ENCODE assay signal across 8 cellular contexts in genomic region chr11:62542111-62542745, GRCh38. TPM values are rescaled to one million over a fixed set of nuclear protein-coding genes. Genes with fewer than 3 reads are reported as not detected.
DNase-seq lines count a peak whose midpoint lies in the region; ATAC-seq, FAIRE-seq and TF ChIP-seq lines count a peak whose summit lies in the region.

No MANE protein-coding gene starts in this region.

- H3K36me3 ChIP-seq in ACC112 (ENCODE audit: insufficient read depth, low read length) = 0 out of 2 replicates have a peak, but pooled peaks cover 3% of the 10 kb centered on the region
- no peaks in the 10 kb centered on the region for H3K36me3 ChIP-seq in GM12878 (ENCODE audit: control insufficient read depth in 2 of 2, insufficient read depth in 2 of 2, low read length in 1 of 2)
- H3K36me3 ChIP-seq in mucosa of descending colon (ENCODE audit: low read depth) = no peaks in the 10 kb centered on the region

- no peak overlapping the region for H3K27ac Mint-ChIP-seq in glutamatergic neuron (ENCODE audit: unreplicated experiment)

- CTCF ChIA-PET in GM12878 (lab: Yijun Ruan, JAX) = interaction anchor here (0.6 to 9.0 kb wide), 38 partner anchors 8 to 460 kb away, joined by 3 to 280 read pairs (median 6); partner anchors contain the start of genes EEF1G, MTA2, SCGB1A1 and TAF6L

- no peaks in the 10 kb centered on the region; the same call in 1 of the 2 replicates for H4K20me1 ChIP-seq in GM12878 (ENCODE audit: control insufficient read depth, insufficient read depth)

- H3K27me3 ChIP-seq in ACC112 (ENCODE audit: insufficient read depth, low read length) (no peaks in the 10 kb centered on the region), GM12878 (replicated peaks in 1 of 2; ENCODE audit: control insufficient read depth in 2 of 2, insufficient read depth in 2 of 2, low read length in 1 of 2) (no peaks in the 10 kb centered on the region; a peak in 1 of 4 replicates)

- TF ChIP-seq CTCF in GM12878 (IDR thresholded peaks at IDR 0.05 in 2 of 3, conservative IDR thresholded peaks at IDR 0.05 in 1 of 3; ENCODE audit: control insufficient read depth in 2 of 3, extremely low read depth in 1 of 3, insufficient read depth in 1 of 3, low read depth in 3 of 3, low read length in 3 of 3) (no peak), mucosa of descending colon (IDR thresholded peaks at IDR 0.05) (no peak), glutamatergic neuron (IDR thresholded peaks at IDR 0.05; ENCODE audit: partially characterized antibody, unreplicated experiment) (no peak)

- SMC1A ChIA-PET in GM12878 (lab: Charles Lee; ENCODE audit: uncharacterized antibody, unreplicated experiment) = interaction anchor here (0.8 to 7.0 kb wide), 26 partner anchors 14 to 163 kb away, joined by 3 to 212 read pairs (median 4); partner anchors contain the start of genes C11orf98, CSKMT, EEF1G and SCGB1A1

- H3K9me3 Mint-ChIP-seq in glutamatergic neuron (ENCODE audit: unreplicated experiment) = peaks cover 5% of the 10 kb centered on the region

- H3K27ac ChIP-seq in ACC112 (ENCODE audit: low read depth, low read length) = peak overlapping the region; percentile 74
- peak overlapping the region; percentile 95 for H3K27ac ChIP-seq in GM12878 (ENCODE audit: control insufficient read depth, insufficient read depth)

- no peak overlapping the region for H3K4me3 Mint-ChIP-seq in glutamatergic neuron (ENCODE audit: unreplicated experiment)

- no peak overlapping the region for H2AFZ ChIP-seq in ACC112 (ENCODE audit: low read length, unreplicated experiment)
- H2AFZ ChIP-seq in GM12878 (ENCODE audit: control insufficient read depth, low read depth, low read length) = peak overlapping the region; percentile 53

- TF ChIP-seq EP300 in GM12878 (IDR thresholded peaks at IDR 0.05; ENCODE audit: borderline replicate concordance in 1 of 2, control insufficient read depth in 1 of 2, low read depth in 2 of 2, low read length in 2 of 2) = no peak

- DNase-seq in HT-29 (ENCODE audit: low spot score) = peak; percentile 76
- DNase-seq in GM12878 (ENCODE audit: low read depth, low spot score) = no peak
- peak; percentile 69 to 85 (median 81) for DNase-seq in mucosa of descending colon
- DNase-seq in NCI-H1694 (lab: John Stamatoyannopoulos, UW) = no peak
- DNase-seq in glutamatergic neuron = no peak
- DNase-seq in nucleus accumbens (lab: John Stamatoyannopoulos, UW) = no peak

- H3K4me1 Mint-ChIP-seq in glutamatergic neuron (ENCODE audit: low read depth, unreplicated experiment) = peaks cover 16% of the 10 kb centered on the region

- H3K4me3 ChIP-seq in ACC112 (ENCODE audit: low read depth, low read length) (peak overlapping the region; percentile 97), GM12878 (peak overlapping the region; percentile 51; the same call in 1 of the 2 replicates), mucosa of descending colon (no peak overlapping the region)

- POLR2A ChIA-PET in GM12878 (lab: Charles Lee) = interaction anchor here (0.5 to 10.3 kb wide), 15 partner anchors 14 to 314 kb away, joined by 3 to 188 read pairs (median 4); partner anchors contain the start of genes B3GAT3, EEF1G, INTS5 and TUT1

- in situ Hi-C loops in GM12878 (cut with MboI) = no loop called here

- TF ChIP-seq RAD21 in GM12878 (IDR thresholded peaks at IDR 0.05; ENCODE audit: insufficient read depth, low read depth, low read length) = no peak

- TF ChIP-seq POLR2A in GM12878 (IDR thresholded peaks at IDR 0.05; ENCODE audit: low read depth, low read length) = no peak

- BruUV-seq in GM12878 (replicated peaks; lab: Mats Ljungman, UMichigan) = no TSS peak

- H3K9me3 ChIP-seq in GM12878 (replicated peaks; ENCODE audit: control insufficient read depth, insufficient read depth, low read length) = no peaks in the 10 kb centered on the region
- H3K9me3 ChIP-seq in mucosa of descending colon = no peaks in the 10 kb centered on the region

- no peak for FAIRE-seq in GM12878 (lab: Jason Lieb, UNC)

- H3K4me1 ChIP-seq in ACC112 (ENCODE audit: control insufficient read depth, insufficient read depth, low read length, unreplicated experiment) = peaks cover 48% of the 10 kb centered on the region
- peaks cover 77% of the 10 kb centered on the region for H3K4me1 ChIP-seq in GM12878 (ENCODE audit: control insufficient read depth, insufficient read depth, low read length)
- H3K4me1 ChIP-seq in mucosa of descending colon (ENCODE audit: low read depth) = peaks cover 69% of the 10 kb centered on the region

- H3K27me3 Mint-ChIP-seq in glutamatergic neuron (ENCODE audit: unreplicated experiment) = peaks cover 15% of the 10 kb centered on the region

- H3K79me2 ChIP-seq in ACC112 (ENCODE audit: control insufficient read depth, insufficient read depth, low read length, unreplicated experiment) = peaks cover 96% of the 10 kb centered on the region
- peaks cover 76% of the 10 kb centered on the region for H3K79me2 ChIP-seq in GM12878 (ENCODE audit: control insufficient read depth, insufficient read depth, low read length)

- H3K4me2 ChIP-seq in GM12878 (ENCODE audit: control insufficient read depth, insufficient read depth) = peak overlapping the region; percentile 97

- 18% methylated on average over 5 of the region's 6 CpGs for WGBS in GM12878 (ENCODE audit: insufficient coverage, insufficient replicate concordance, low lambda C conversion rate, missing lambda C conversion rate)

- intact Hi-C loops in GM12878 (cut with micrococcal nuclease; ENCODE audit: unreplicated experiment) (loop anchor here (5.0 kb wide), 1 partner anchor 100 kb away; no protein-coding TSS in a partner anchor), mucosa of descending colon (cut with DNase I, micrococcal nuclease) (loop anchor here (5.0 to 10.0 kb wide), 4 partner anchors 35 to 147 kb away; no protein-coding TSS in a partner anchor)

- no peaks in the 10 kb centered on the region for H3K36me3 Mint-ChIP-seq in glutamatergic neuron (ENCODE audit: unreplicated experiment)

- ATAC-seq in GM12878 = no peak
- peak; percentile 34 for ATAC-seq in mucosa of descending colon
- ATAC-seq in GM19324 (IDR thresholded peaks at IDR 0.05; ENCODE audit: low FRiP score, unreplicated experiment) = no peak

- peak overlapping the region; percentile 51 for H3K9ac ChIP-seq in GM12878 (ENCODE audit: control insufficient read depth, insufficient read depth, low read length)

- RAD21 ChIA-PET in GM12878 (lab: Charles Lee; ENCODE audit: unreplicated experiment) = interaction anchor here (0.6 to 9.1 kb wide), 24 partner anchors 14 to 1780 kb away, joined by 3 to 313 read pairs (median 8); partner anchors contain the start of genes C11orf98, CSKMT, EEF1G and LBHD1

RNA-seq across cellular contexts. Expression of gene AHNAK, which starts 4.4 kb away (rescaled TPM):
- total RNA-seq in HT-29 (2014; rRNA removed; shearing (Covaris generic)) = 281 and 282 TPM in 2 replicates
- total RNA-seq in GM12878 (2013; cell fraction: nucleolus; rRNA removed) = 162 and 186 TPM in 2 replicates
- 44.4 and 46.6 TPM in 2 replicates for total RNA-seq in GM12878 (2014; rRNA removed)
- 43.5 and 49.6 TPM in 2 replicates for total RNA-seq in GM12878 (2014; rRNA removed; fragmentation: Illumina TruSeq; extraction: Trizol)
- 90.0 and 90.3 TPM in 2 replicates for total RNA-seq in GM12878 (2021)
- polyA plus RNA-seq in GM12878 (2011; ENCODE audit: low read depth) = 6.6 TPM
- polyA plus RNA-seq in GM12878 (2011; rRNA removed) = 12.7 and 16.1 TPM in 2 replicates
- polyA plus RNA-seq in GM12878 (2011; cell fraction: cytosol; rRNA removed) = 8.2 and 13.2 TPM in 2 replicates
- 28.2 and 31.7 TPM in 2 replicates for polyA plus RNA-seq in GM12878 (2011; cell fraction: nucleus; rRNA removed)
- 8.0 and 14.1 TPM in 2 replicates for polyA plus RNA-seq in GM12878 (2012)
- 42.3 and 53.4 TPM in 2 replicates for polyA plus RNA-seq in GM12878 (2014; fragmentation: Illumina TruSeq; extraction: Trizol)
- 1 to 10 TPM in 1 of 2 experiments, under 1 TPM in 1; 0.76 to 1.2 TPM for polyA plus RNA-seq in GM12878 (2014; fragmentation: Nextera tagmentation; extraction: Ambion mirVana)
- 22.5 and 23.5 TPM in 2 replicates for polyA plus RNA-seq in GM12878 (2014; rRNA removed)
- polyA plus RNA-seq in GM12878 (2016; fragmentation: Nextera tagmentation; extraction: Ambion mirVana) = 10 to 100 TPM; 11.8 to 16.4 TPM
- polyA minus RNA-seq in GM12878 (2011; rRNA and poly(A)+ RNA removed) = 41.7 and 48.2 TPM in 2 replicates
- polyA minus RNA-seq in GM12878 (2011; cell fraction: cytosol; rRNA and poly(A)+ RNA removed) = 26.6 and 27.7 TPM in 2 replicates
- polyA minus RNA-seq in GM12878 (2011; cell fraction: nucleus; rRNA and poly(A)+ RNA removed) = 15.3 and 15.4 TPM in 2 replicates
- 1,000 to 10,000 TPM in 1 of 3 donors, 100 to 1,000 TPM in 2; 473 to 1,283 (median 535) TPM for total RNA-seq in mucosa of descending colon
- 4.5 TPM for total RNA-seq in glutamatergic neuron (ENCODE audit: unreplicated experiment)

RNA-seq across cellular contexts. Expression of gene EEF1G, which starts 31.5 kb away (rescaled TPM):
- total RNA-seq in HT-29 (2014; rRNA removed; shearing (Covaris generic)) = 1,888 and 1,945 TPM in 2 replicates
- 270 and 284 TPM in 2 replicates for total RNA-seq in GM12878 (2013; cell fraction: nucleolus; rRNA removed)
- total RNA-seq in GM12878 (2014; rRNA removed) (2,512 and 2,611 TPM in 2 replicates), GM12878 (2014; rRNA removed; fragmentation: Illumina TruSeq; extraction: Trizol) (2,491 and 2,551 TPM in 2 replicates), GM12878 (2021) (2,218 and 2,306 TPM in 2 replicates), mucosa of descending colon (1,000 to 10,000 TPM; 1,059 to 1,365 (median 1,164) TPM), glutamatergic neuron (ENCODE audit: unreplicated experiment) (928 TPM)
- polyA plus RNA-seq in GM12878 (2011; ENCODE audit: low read depth) = 2,168 TPM
- polyA plus RNA-seq in GM12878 (2011; rRNA removed) (1,766 and 2,335 TPM in 2 replicates), GM12878 (2014; fragmentation: Illumina TruSeq; extraction: Trizol) (2,336 and 2,739 TPM in 2 replicates), GM12878 (2014; fragmentation: Nextera tagmentation; extraction: Ambion mirVana) (1,000 to 10,000 TPM; 1,227 to 1,233 TPM), GM12878 (2014; rRNA removed) (2,498 and 2,961 TPM in 2 replicates), GM12878 (2016; fragmentation: Nextera tagmentation; extraction: Ambion mirVana) (100 to 1,000 TPM; 850 to 912 TPM)
- polyA plus RNA-seq in GM12878 (2011; cell fraction: cytosol; rRNA removed) = 2,704 and 2,784 TPM in 2 replicates
- 719 and 1,009 TPM in 2 replicates for polyA plus RNA-seq in GM12878 (2011; cell fraction: nucleus; rRNA removed)
- 2,616 and 3,065 TPM in 2 replicates for polyA plus RNA-seq in GM12878 (2012)
- polyA minus RNA-seq in GM12878 (2011; rRNA and poly(A)+ RNA removed) = 1,401 and 2,150 TPM in 2 replicates
- polyA minus RNA-seq in GM12878 (2011; cell fraction: cytosol; rRNA and poly(A)+ RNA removed) = 694 and 779 TPM in 2 replicates
- 161 and 187 TPM in 2 replicates for polyA minus RNA-seq in GM12878 (2011; cell fraction: nucleus; rRNA and poly(A)+ RNA removed)

RNA-seq across cellular contexts. Expression of gene TUT1, which starts 49.1 kb away (rescaled TPM):
- total RNA-seq in HT-29 (2014; rRNA removed; shearing (Covaris generic)) = 19.3 and 25.1 TPM in 2 replicates
- 19.1 and 19.7 TPM in 2 replicates for total RNA-seq in GM12878 (2013; cell fraction: nucleolus; rRNA removed)
- total RNA-seq in GM12878 (2014; rRNA removed) (12.1 and 12.3 TPM in 2 replicates), GM12878 (2014; rRNA removed; fragmentation: Illumina TruSeq; extraction: Trizol) (6.9 and 8.3 TPM in 2 replicates), GM12878 (2021) (26.6 and 28.4 TPM in 2 replicates), mucosa of descending colon (10 to 100 TPM; 11.9 to 19.8 (median 13.3) TPM), glutamatergic neuron (ENCODE audit: unreplicated experiment) (29.7 TPM)
- polyA plus RNA-seq in GM12878 (2011; ENCODE audit: low read depth) = 6.9 TPM
- polyA plus RNA-seq in GM12878 (2011; rRNA removed) (12.0 and 18.4 TPM in 2 replicates), GM12878 (2014; fragmentation: Illumina TruSeq; extraction: Trizol) (9.5 and 14.0 TPM in 2 replicates), GM12878 (2014; fragmentation: Nextera tagmentation; extraction: Ambion mirVana) (1 to 10 TPM; 1.1 to 1.4 TPM), GM12878 (2014; rRNA removed) (19.4 and 22.7 TPM in 2 replicates), GM12878 (2016; fragmentation: Nextera tagmentation; extraction: Ambion mirVana) (10 to 100 TPM; 26.9 to 29.9 TPM)
- 16.6 and 19.8 TPM in 2 replicates for polyA plus RNA-seq in GM12878 (2011; cell fraction: cytosol; rRNA removed)
- 47.4 and 48.5 TPM in 2 replicates for polyA plus RNA-seq in GM12878 (2011; cell fraction: nucleus; rRNA removed)
- 15.7 and 18.2 TPM in 2 replicates for polyA plus RNA-seq in GM12878 (2012)
- polyA minus RNA-seq in GM12878 (2011; rRNA and poly(A)+ RNA removed) = 8.8 and 10.6 TPM in 2 replicates
- polyA minus RNA-seq in GM12878 (2011; cell fraction: cytosol; rRNA and poly(A)+ RNA removed) = 3.5 and 4.5 TPM in 2 replicates
- polyA minus RNA-seq in GM12878 (2011; cell fraction: nucleus; rRNA and poly(A)+ RNA removed) = 5.6 and 7.2 TPM in 2 replicates

RNA-seq across cellular contexts. Expression of gene MTA2, which starts 59.4 kb away (rescaled TPM):
- 223 and 229 TPM in 2 replicates for total RNA-seq in HT-29 (2014; rRNA removed; shearing (Covaris generic))
- 68.4 and 79.3 TPM in 2 replicates for total RNA-seq in GM12878 (2013; cell fraction: nucleolus; rRNA removed)
- 195 and 201 TPM in 2 replicates for total RNA-seq in GM12878 (2014; rRNA removed)
- total RNA-seq in GM12878 (2014; rRNA removed; fragmentation: Illumina TruSeq; extraction: Trizol) = 174 and 178 TPM in 2 replicates
- total RNA-seq in GM12878 (2021) = 189 and 196 TPM in 2 replicates
- polyA plus RNA-seq in GM12878 (2011; ENCODE audit: low read depth) = 48.7 TPM
- polyA plus RNA-seq in GM12878 (2011; rRNA removed) = 43.2 and 53.2 TPM in 2 replicates
- 68.6 and 69.6 TPM in 2 replicates for polyA plus RNA-seq in GM12878 (2011; cell fraction: cytosol; rRNA removed)
- polyA plus RNA-seq in GM12878 (2011; cell fraction: nucleus; rRNA removed) = 136 and 209 TPM in 2 replicates
- 75.6 and 111 TPM in 2 replicates for polyA plus RNA-seq in GM12878 (2012)
- polyA plus RNA-seq in GM12878 (2014; fragmentation: Illumina TruSeq; extraction: Trizol) = 198 and 201 TPM in 2 replicates
- 1 to 10 TPM; 6.7 to 6.8 TPM for polyA plus RNA-seq in GM12878 (2014; fragmentation: Nextera tagmentation; extraction: Ambion mirVana)
- 135 and 137 TPM in 2 replicates for polyA plus RNA-seq in GM12878 (2014; rRNA removed)
- polyA plus RNA-seq in GM12878 (2016; fragmentation: Nextera tagmentation; extraction: Ambion mirVana) = 10 to 100 TPM; 76.3 to 90.3 TPM
- 82.3 and 108 TPM in 2 replicates for polyA minus RNA-seq in GM12878 (2011; rRNA and poly(A)+ RNA removed)
- 43.6 and 46.5 TPM in 2 replicates for polyA minus RNA-seq in GM12878 (2011; cell fraction: cytosol; rRNA and poly(A)+ RNA removed)
- 51.3 and 83.7 TPM in 2 replicates for polyA minus RNA-seq in GM12878 (2011; cell fraction: nucleus; rRNA and poly(A)+ RNA removed)
- 10 to 100 TPM; 70.7 to 92.1 (median 89.6) TPM for total RNA-seq in mucosa of descending colon
- total RNA-seq in glutamatergic neuron (ENCODE audit: unreplicated experiment) = 172 TPM

Comparison
In these comparisons a context has a peak if more than half of its experiments do, and no peak if none do; other contexts are left out.
1. DNase-seq: peak in HT-29 (single experiment) and mucosa of descending colon (3 of 3); none in GM12878 (single experiment), NCI-H1694 (single experiment), glutamatergic neuron (single experiment) and nucleus accumbens (0 of 56).